In the genomic region with DNA sequence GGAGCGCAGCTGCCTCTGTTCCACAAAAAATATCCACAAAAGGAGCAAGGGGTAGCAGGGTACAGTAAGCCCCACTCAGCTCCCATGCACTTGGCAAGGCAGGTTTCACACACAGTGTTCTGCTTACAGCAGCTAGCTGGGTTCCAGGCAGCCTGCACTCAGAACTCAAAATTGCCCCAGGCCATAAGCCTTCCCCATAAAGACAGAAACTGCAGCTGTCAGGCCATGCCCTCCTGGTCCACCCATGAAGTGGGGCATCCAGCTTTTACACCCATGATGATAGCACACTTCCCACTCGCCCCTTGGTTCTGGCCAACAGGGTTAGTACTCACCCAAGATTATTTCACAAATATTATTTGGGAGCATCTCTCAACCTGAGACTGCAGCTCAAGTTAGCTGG, we compare ENCODE assay signal across 10 cellular contexts.
"Had no signal": no experiment of that assay in that cellular context is flagged by ENCODE, and none has a peak within 500 bp of the region (broad histone marks: within the 10 kb centered on the region; RNA-seq: fewer than 3 reads in every experiment).

No MANE protein-coding gene starts in this region.

- H3K4me3 Mint-ChIP-seq: activated CD4-positive, alpha-beta memory T cell treated with anti-CD3 and anti-CD28 coated beads, Interleukin-2, amount 10 ng/mL, durations not matched to agents 7 days and 5 days; activated T-cell treated with anti-CD3 and anti-CD28 coated beads, Interleukin-2, amount 50 U/mL, for 72 hours; stimulated activated effector memory CD8-positive, alpha-beta T cell treated with anti-CD3 and anti-CD28 coated beads, Interleukin-12 subunit alpha, Interleukin-12 subunit beta, amount 100 ng/mL, for 72 hours had no signal

- H3K4me3 ChIP-seq: esophagus squamous epithelium, tibial artery had no signal

- H3K27ac Mint-ChIP-seq: activated CD4-positive, alpha-beta memory T cell treated with anti-CD3 and anti-CD28 coated beads, Interleukin-2, amount 10 ng/mL, durations not matched to agents 7 days and 5 days; activated T-cell treated with anti-CD3 and anti-CD28 coated beads, Interleukin-2, amount 50 U/mL, for 72 hours; stimulated activated effector memory CD8-positive, alpha-beta T cell treated with anti-CD3 and anti-CD28 coated beads, Interleukin-12 subunit alpha, Interleukin-12 subunit beta, amount 100 ng/mL, for 72 hours had no signal

- H3K4me1 ChIP-seq: esophagus squamous epithelium had no signal

- H3K27me3 ChIP-seq: esophagus squamous epithelium, tibial artery had no signal

- H3K36me3 ChIP-seq: esophagus squamous epithelium, tibial artery had no signal

- H3K27ac ChIP-seq: esophagus squamous epithelium, tibial artery had no signal

- H3K4me1 Mint-ChIP-seq: activated CD4-positive, alpha-beta memory T cell treated with anti-CD3 and anti-CD28 coated beads, Interleukin-2, amount 10 ng/mL, durations not matched to agents 7 days and 5 days; stimulated activated effector memory CD8-positive, alpha-beta T cell treated with anti-CD3 and anti-CD28 coated beads, Interleukin-12 subunit alpha, Interleukin-12 subunit beta, amount 100 ng/mL, for 72 hours had no signal

- DNase-seq: activated CD4-positive, alpha-beta memory T cell treated with anti-CD3 and anti-CD28 coated beads, Interleukin-2, amount 10 ng/mL, durations not matched to agents 7 days and 5 days; activated CD4-positive, alpha-beta T cell treated with anti-CD3 and anti-CD28 coated beads for 1 hour; activated T-cell treated with anti-CD3 and anti-CD28 coated beads, Interleukin-2, amount 50 U/mL, for 72 hours; foreskin melanocyte; islet precursor cell; midbrain; T-helper 9 cell had no signal

- H3K36me3 Mint-ChIP-seq: stimulated activated effector memory CD8-positive, alpha-beta T cell treated with anti-CD3 and anti-CD28 coated beads, Interleukin-12 subunit alpha, Interleukin-12 subunit beta, amount 100 ng/mL, for 72 hours had no signal

- ATAC-seq: activated T-cell treated with anti-CD3 and anti-CD28 coated beads, Interleukin-2, amount 50 U/mL, for 72 hours; stimulated activated effector memory CD8-positive, alpha-beta T cell treated with anti-CD3 and anti-CD28 coated beads, Interleukin-12 subunit alpha, Interleukin-12 subunit beta, amount 100 ng/mL, for 72 hours had no signal
